In genomic region chr19:56840452-56841193, GRCh38 we compare ENCODE assay signal across 11 cellular contexts. TPM values are rescaled to one million over a fixed set of nuclear protein-coding genes. Genes with fewer than 3 reads are reported as not detected.
DNase-seq lines count a peak whose midpoint lies in the region; ATAC-seq and TF ChIP-seq lines count a peak whose summit lies in the region.
"Had no signal": no experiment of that assay in that cellular context is flagged by ENCODE, and none has a peak within 500 bp of the region (broad histone marks: within the 10 kb centered on the region; RNA-seq: fewer than 3 reads in every experiment).

PEG3 (minus strand) TSS chr19:56840726; CDS start chr19:56824655, 16,071 bp downstream.
ZIM2 (minus strand) TSS chr19:56840726; CDS start chr19:56824277, 16,449 bp downstream.

- TF ChIP-seq CTCF in VCaP (conservative IDR thresholded peaks at IDR 0.05) (no peak), psoas muscle (IDR thresholded peaks at IDR 0.05) (no peak)

- H3K9me3 ChIP-seq in psoas muscle: no peaks in the 10 kb centered on the region

- H3K4me1 ChIP-seq in psoas muscle: no peaks in the 10 kb centered on the region

- H3K4me3 ChIP-seq in psoas muscle: peak within 1 kb of the TSS; percentile 61

- intact Hi-C loops in psoas muscle (cut with DNase I): no loop called here

- no peaks in the 10 kb centered on the region for H3K27me3 ChIP-seq in psoas muscle (ENCODE audit: insufficient read depth in 3 of 3, low read length in 2 of 3)

- ATAC-seq in psoas muscle (no peak), HG03175 (IDR thresholded peaks at IDR 0.05; ENCODE audit: unreplicated experiment) (no peak)

- H3K36me3 ChIP-seq in psoas muscle (ENCODE audit: insufficient read depth in 1 of 2, low read depth in 1 of 2): no peaks in the 10 kb centered on the region

- H3K27ac ChIP-seq in VCaP (peak within 1 kb of the TSS; percentile 50), psoas muscle (peak within 1 kb of the TSS; percentile 69)

- DNase-seq in DMS 273 (lab: John Stamatoyannopoulos, UW; ENCODE audit: unreplicated experiment): peak; percentile 96
- peak; percentile 56 to 67 for DNase-seq in hippocampal formation (lab: John Stamatoyannopoulos, UW)
- peak; percentile 64 to 73 for DNase-seq in psoas muscle
- DNase-seq in activated effector memory CD4-positive, alpha-beta T cell treated with anti-CD3 and anti-CD28 coated beads, Interleukin-2, amount 50 U/mL, for 16 hours: no peak
- DNase-seq in H4 (ENCODE audit: low spot score): no peak
- no peak for DNase-seq in NCI-H345 (lab: John Stamatoyannopoulos, UW)
- DNase-seq: activated CD8-positive, alpha-beta memory T cell treated with anti-CD3 and anti-CD28 coated beads for 24 hours; DMS153; NCI-H748 treated with DMSO at 0.1 percent for 48 hours had no signal

- 48 to 51% (median 50%) methylated on average over 43 to 49 of the region's 49 CpGs for WGBS in psoas muscle, 3 donors

RNA-seq across cellular contexts. Expression of gene PEG3, which starts in this region (rescaled TPM):
- total RNA-seq in psoas muscle: 1 to 10 TPM in 3 of 4 donors, under 1 TPM in 1; 0.88 to 2.7 (median 2.2) TPM
- polyA plus RNA-seq in psoas muscle: under 1 TPM; 0.08 to 0.97 (median 0.81) TPM
- 0.90 and 2.8 TPM in 2 replicates for total RNA-seq in H4 (2014; rRNA removed; shearing (Covaris generic))

RNA-seq across cellular contexts. Expression of gene ZIM2, which starts in this region (rescaled TPM):
- not detected for total RNA-seq in psoas muscle
- polyA plus RNA-seq in psoas muscle: under 1 TPM in 1 of 3 donors, not detected in 2; 0.03 TPM
- total RNA-seq in H4 (2014; rRNA removed; shearing (Covaris generic)): 0.14 and 0.31 TPM in 2 replicates

Comparison
In these comparisons a context has a peak if more than half of its experiments do, and no peak if none do; other contexts are left out.
1. DNase-seq: peak in DMS 273 (single experiment), hippocampal formation (2 of 2) and psoas muscle (2 of 2); none in activated effector memory CD4-positive, alpha-beta T cell treated with anti-CD3 and anti-CD28 coated beads, Interleukin-2, amount 50 U/mL, for 16 hours (single experiment), H4 (single experiment) and NCI-H345 (single experiment).